8 cellular contexts compared by ENCODE assay signal in the genomic region with DNA sequence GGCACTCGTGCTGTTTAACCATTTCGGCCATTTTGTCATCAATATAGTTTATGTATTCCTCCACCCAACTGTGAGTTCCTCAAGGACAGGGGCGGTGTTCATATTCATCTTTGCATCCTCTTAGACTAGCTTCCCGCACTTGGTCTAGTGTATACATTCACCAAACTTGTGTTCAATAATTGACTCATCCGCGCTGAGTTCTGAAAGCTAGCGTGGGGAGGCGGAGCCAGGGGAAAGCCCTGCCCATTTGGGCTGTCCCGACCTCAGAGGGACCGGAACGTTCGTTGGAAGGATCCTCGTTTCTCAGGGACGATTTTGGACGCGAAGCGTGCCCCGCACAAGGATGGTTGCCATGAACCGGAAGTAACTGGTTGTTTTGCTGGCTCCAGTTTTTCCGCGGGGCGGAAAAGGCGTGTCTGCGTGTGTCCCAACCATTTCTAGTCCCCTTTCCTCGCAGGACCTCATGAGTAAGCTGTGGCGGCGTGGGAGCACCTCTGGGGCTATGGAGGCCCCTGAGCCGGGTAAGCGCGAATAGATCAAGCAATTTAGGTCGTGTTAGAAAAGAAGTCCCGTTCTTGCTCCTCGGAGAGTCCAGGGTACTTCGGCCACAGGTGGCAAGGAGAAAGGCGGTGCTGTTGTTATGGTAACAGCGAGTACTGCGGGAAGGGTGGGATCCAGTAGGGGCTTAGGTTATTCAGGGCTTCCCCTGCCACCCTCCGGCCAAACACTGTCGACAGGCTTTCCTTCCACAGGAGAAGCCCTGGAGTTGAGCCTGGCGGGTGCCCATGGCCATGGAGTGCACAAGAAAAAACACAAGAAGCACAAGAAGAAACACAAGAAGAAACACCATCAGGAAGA. TPM values are rescaled to one million over a fixed set of nuclear protein-coding genes. Genes with fewer than 3 reads are reported as not detected.
DNase-seq lines count a peak whose midpoint lies in the region; ATAC-seq and TF ChIP-seq lines count a peak whose summit lies in the region.

TSS of gene INO80B (plus strand) at position 434 of the 858 bp plus-strand sequence. CDS start at position 464, 30 bp downstream.

- peaks cover 0 to 6% (median 0%) of the 10 kb centered on the region in 9 donors for H3K36me3 ChIP-seq in heart right ventricle
- H3K36me3 ChIP-seq in urinary bladder (ENCODE audit: insufficient read depth) = no peaks in the 10 kb centered on the region

- peak within 1 kb of the TSS in 9 of 10 donors; percentile 30 to 78 (median 65) for H3K27ac ChIP-seq in heart right ventricle
- H3K27ac ChIP-seq in urinary bladder (ENCODE audit: low read depth) = no peak within 1 kb of the TSS

- DNase-seq in GM13976 (ENCODE audit: low spot score) = peak; percentile 88
- DNase-seq in NCI-H1694 (lab: John Stamatoyannopoulos, UW) = peak; percentile 94
- DNase-seq in amniotic stem cell (lab: John Stamatoyannopoulos, UW) = peak; percentile 97
- DNase-seq in heart right ventricle = peak; percentile 91 to 96
- DNase-seq in progenitor cell of endocrine pancreas (ENCODE audit: low spot score, unreplicated experiment) = peak; percentile 93

- peaks cover 19% of the 10 kb centered on the region for H3K36me3 Mint-ChIP-seq in T-helper 1 cell treated with Interleukin-12 subunit alpha and Interleukin-12 subunit beta and Interleukin-4 antibody, amounts not matched to agents 30 μg/mL and 1 μg/mL, for 36 hours (ENCODE audit: low read depth)
- no peaks in the 10 kb centered on the region for H3K36me3 Mint-ChIP-seq in progenitor cell of endocrine pancreas (ENCODE audit: insufficient read depth)

- H3K9me3 ChIP-seq in heart right ventricle = no peaks in the 10 kb centered on the region

- peak; percentile 35 for ATAC-seq in HG02884 (IDR thresholded peaks at IDR 0.05; ENCODE audit: unreplicated experiment)
- ATAC-seq in heart right ventricle = peak; percentile 57 to 75 (median 66)

- peak within 1 kb of the TSS; percentile 99 for H3K27ac Mint-ChIP-seq in T-helper 1 cell treated with Interleukin-12 subunit alpha and Interleukin-12 subunit beta and Interleukin-4 antibody, amounts not matched to agents 30 μg/mL and 1 μg/mL, for 36 hours
- peak within 1 kb of the TSS; percentile 96 for H3K27ac Mint-ChIP-seq in progenitor cell of endocrine pancreas

- H3K4me1 Mint-ChIP-seq in T-helper 1 cell treated with Interleukin-12 subunit alpha and Interleukin-12 subunit beta and Interleukin-4 antibody, amounts not matched to agents 30 μg/mL and 1 μg/mL, for 36 hours (ENCODE audit: low read depth) = peaks cover 49% of the 10 kb centered on the region
- peaks cover 33% of the 10 kb centered on the region for H3K4me1 Mint-ChIP-seq in progenitor cell of endocrine pancreas (ENCODE audit: low read depth)

- no peaks in the 10 kb centered on the region for H3K27me3 Mint-ChIP-seq in T-helper 1 cell treated with Interleukin-12 subunit alpha and Interleukin-12 subunit beta and Interleukin-4 antibody, amounts not matched to agents 30 μg/mL and 1 μg/mL, for 36 hours (ENCODE audit: low read depth)
- peaks cover 4% of the 10 kb centered on the region for H3K27me3 Mint-ChIP-seq in progenitor cell of endocrine pancreas

- H3K9me3 Mint-ChIP-seq in T-helper 1 cell treated with Interleukin-12 subunit alpha and Interleukin-12 subunit beta and Interleukin-4 antibody, amounts not matched to agents 30 μg/mL and 1 μg/mL, for 36 hours = no peaks in the 10 kb centered on the region
- no peaks in the 10 kb centered on the region for H3K9me3 Mint-ChIP-seq in progenitor cell of endocrine pancreas (ENCODE audit: low read depth)

- peak within 1 kb of the TSS; percentile 94 for H3K4me3 Mint-ChIP-seq in T-helper 1 cell treated with Interleukin-12 subunit alpha and Interleukin-12 subunit beta and Interleukin-4 antibody, amounts not matched to agents 30 μg/mL and 1 μg/mL, for 36 hours
- peak within 1 kb of the TSS; percentile 89 for H3K4me3 Mint-ChIP-seq in progenitor cell of endocrine pancreas (ENCODE audit: low read depth)

- no peaks in the 10 kb centered on the region for H3K27me3 ChIP-seq in heart right ventricle

- TF ChIP-seq CTCF in GM13976 (IDR thresholded peaks at IDR 0.05; ENCODE audit: borderline replicate concordance, control extremely low read depth, extremely low read depth, insufficient read depth, missing control alignments) = no peak
- TF ChIP-seq CTCF in heart right ventricle (IDR thresholded peaks at IDR 0.05) = no peak
- TF ChIP-seq CTCF in progenitor cell of endocrine pancreas (IDR thresholded peaks at IDR 0.05; ENCODE audit: unreplicated experiment) = no peak

- WGBS in heart right ventricle, 2 donors = 1% methylated on average over 40 of the region's 40 CpGs
- 2% methylated on average over 40 of the region's 40 CpGs for WGBS in urinary bladder

- H3K4me1 ChIP-seq in heart right ventricle (peaks cover 14 to 42% (median 36%) of the 10 kb centered on the region in 9 donors), urinary bladder (ENCODE audit: insufficient read depth) (no peaks in the 10 kb centered on the region)

- in situ Hi-C loops in GM13976 (cut with MboI; ENCODE audit: low sequenced_read_pairs, unreplicated experiment) = no loop called here

- peak within 1 kb of the TSS; percentile 53 to 75 (median 66) for H3K4me3 ChIP-seq in heart right ventricle
- H3K4me3 ChIP-seq in urinary bladder (ENCODE audit: low read depth, low read length) = peak within 1 kb of the TSS; percentile 62

- intact Hi-C loops in heart right ventricle (cut with DNase I) = loop anchor here in 2 of 10 donors (1.0 to 2.0 kb wide), 2 partner anchors 18 to 28 kb away; partner anchors contain the start of genes TTC31 (in 2 of the 2) and MRPL53 (in 1 of the 2)

RNA-seq across cellular contexts. Expression of gene INO80B, which starts in this region (rescaled TPM):
- total RNA-seq in heart right ventricle (10 to 100 TPM in 9 of 10 donors, 1 to 10 TPM in 1; 8.9 to 22.0 (median 19.4) TPM), progenitor cell of endocrine pancreas (46.8 and 51.0 TPM in 2 replicates), urinary bladder (13.5 TPM)
- polyA plus RNA-seq in heart right ventricle (10 to 100 TPM; 29.6 to 40.7 TPM), urinary bladder (35.2 TPM)
